37 cellular contexts compared by ENCODE assay signal in the genomic region with DNA sequence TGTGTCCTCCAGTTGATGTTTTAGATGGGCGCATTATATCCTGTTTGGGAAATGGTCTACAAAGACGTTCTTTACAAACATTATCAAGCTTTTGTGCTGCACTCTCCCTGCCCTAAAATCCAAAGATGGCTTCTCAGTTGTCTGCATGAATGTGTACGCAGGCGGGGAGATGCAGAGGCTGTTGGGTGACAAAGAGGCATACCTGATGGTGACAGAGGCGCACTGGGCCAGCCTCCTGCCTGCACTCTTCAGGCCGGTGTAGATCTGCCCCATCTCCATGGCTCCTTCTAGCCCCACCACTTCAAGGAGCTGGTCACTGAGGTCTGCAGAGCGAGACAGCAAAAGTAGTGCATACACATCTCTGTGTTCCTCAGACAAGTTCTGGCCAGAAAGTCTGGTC.
"Had no signal": no experiment of that assay in that cellular context is flagged by ENCODE, and none has a peak within 500 bp of the region (broad histone marks: within the 10 kb centered on the region; RNA-seq: fewer than 3 reads in every experiment).

No MANE protein-coding gene starts in this region.

- H3K4me1 ChIP-seq: ascending aorta, body of pancreas, breast epithelium had no signal

- H3K4me1 Mint-ChIP-seq: activated naive CD4-positive, alpha-beta T cell treated with anti-CD3 and anti-CD28 coated beads, Interleukin-2, amount 10 ng/mL, durations not matched to agents 7 days and 5 days; activated naive CD4-positive, alpha-beta T cell treated with anti-CD3 and anti-CD28 coated beads, Interleukin-2, amount 50 U/mL, for 24 hours; activated naive CD8-positive, alpha-beta T cell treated with anti-CD3 and anti-CD28 coated beads for 36 hours; activated naive CD8-positive, alpha-beta T cell treated with anti-CD3 and anti-CD28 coated beads, Interleukin-2, amount 50 U/mL, for 24 hours; activated T-helper 17 cell treated with anti-CD3 and anti-CD28 coated beads, Interleukin-2, amount 50 U/mL, for 72 hours; brain; central memory CD8-positive, alpha-beta T cell had no signal

- H3K4me3 Mint-ChIP-seq: activated naive CD4-positive, alpha-beta T cell treated with anti-CD3 and anti-CD28 coated beads for 36 hours; activated naive CD4-positive, alpha-beta T cell treated with anti-CD3 and anti-CD28 coated beads, Interleukin-2, amount 10 ng/mL, durations not matched to agents 7 days and 5 days; activated naive CD4-positive, alpha-beta T cell treated with anti-CD3 and anti-CD28 coated beads, Interleukin-2, amount 50 U/mL, for 24 hours; activated naive CD8-positive, alpha-beta T cell; activated naive CD8-positive, alpha-beta T cell treated with anti-CD3 and anti-CD28 coated beads for 36 hours; activated naive CD8-positive, alpha-beta T cell treated with anti-CD3 and anti-CD28 coated beads, Interleukin-2, amount 10 ng/mL, durations not matched to agents 7 days and 5 days; activated naive CD8-positive, alpha-beta T cell treated with anti-CD3 and anti-CD28 coated beads, Interleukin-2, amount 50 U/mL, for 24 hours; activated T-cell treated with anti-CD3 and anti-CD28 coated beads, Interleukin-2, amount 50 U/mL, for 24 hours; activated T-cell treated with anti-CD3 and anti-CD28 coated beads, Interleukin-2, amount 50 U/mL, for 4 hours; activated T-cell treated with anti-CD3 and anti-CD28 coated beads, Interleukin-2, amount 50 U/mL, for 72 hours; activated T-helper 1 cell treated with anti-CD3 and anti-CD28 coated beads, Interleukin-12 subunit alpha, Interleukin-12 subunit beta, Interleukin-2, Interleukin-4 antibody, amounts not matched to agents 30 ng/mL and 10 ng/mL and 1 ng/mL, durations not matched to agents 14 hours and 24 hours and 36 hours; activated T-helper 17 cell treated with anti-CD3 and anti-CD28 coated beads, Interleukin-2, amount 50 U/mL, for 72 hours; brain; central memory CD8-positive, alpha-beta T cell had no signal

- H3K27me3 ChIP-seq: adrenal gland, ascending aorta, body of pancreas, brain microvascular endothelial cell, cardiac muscle cell had no signal

- H3K36me3 ChIP-seq: adrenal gland, brain microvascular endothelial cell, breast epithelium, cardiac muscle cell had no signal

- H3K27ac ChIP-seq: adrenal gland, ascending aorta, body of pancreas, brain microvascular endothelial cell, breast epithelium, cardiac muscle cell had no signal

- DNase-seq: activated effector memory CD4-positive, alpha-beta T cell treated with anti-CD3 and anti-CD28 coated beads, Interleukin-2, amount 50 U/mL, for 16 hours; activated effector memory CD4-positive, alpha-beta T cell treated with Interleukin-2 at 50 U/mL for 16 hours; activated gamma-delta T cell; activated gamma-delta T cell treated with Interleukin-2 at 50 U/mL for 16 hours; activated naive CD4-positive, alpha-beta T cell; activated naive CD4-positive, alpha-beta T cell treated with anti-CD3 and anti-CD28 coated beads for 36 hours; activated naive CD4-positive, alpha-beta T cell treated with anti-CD3 and anti-CD28 coated beads, Interleukin-2, amount 10 ng/mL, durations not matched to agents 7 days and 5 days; activated naive CD4-positive, alpha-beta T cell treated with anti-CD3 and anti-CD28 coated beads, Interleukin-2, amount 50 U/mL, for 16 hours; activated naive CD4-positive, alpha-beta T cell treated with Interleukin-2 at 50 U/mL for 16 hours; activated naive CD8-positive, alpha-beta T cell treated with anti-CD3 and anti-CD28 coated beads for 36 hours; activated naive CD8-positive, alpha-beta T cell treated with anti-CD3 and anti-CD28 coated beads, Interleukin-2, amount 10 ng/mL, durations not matched to agents 7 days and 5 days; activated naive CD8-positive, alpha-beta T cell treated with anti-CD3 and anti-CD28 coated beads, Interleukin-2, amount 50 U/mL, for 24 hours; activated T-cell treated with anti-CD3 and anti-CD28 coated beads, Interleukin-2, amount 50 U/mL, for 1 hour; activated T-cell treated with anti-CD3 and anti-CD28 coated beads, Interleukin-2, amount 50 U/mL, for 24 hours; activated T-cell treated with anti-CD3 and anti-CD28 coated beads, Interleukin-2, amount 50 U/mL, for 4 hours; activated T-cell treated with anti-CD3 and anti-CD28 coated beads, Interleukin-2, amount 50 U/mL, for 48 hours; activated T-cell treated with anti-CD3 and anti-CD28 coated beads, Interleukin-2, amount 50 U/mL, for 72 hours; adrenal gland; amniotic stem cell; amygdala; anterior cingulate cortex; aorta; body of pancreas; brain microvascular endothelial cell; central memory CD4-positive, alpha-beta T cell; cerebellar nuclear complex had no signal

- ATAC-seq: activated naive CD4-positive, alpha-beta T cell treated with anti-CD3 and anti-CD28 coated beads, Interleukin-2, amount 50 U/mL, for 72 hours; activated naive CD8-positive, alpha-beta T cell treated with anti-CD3 and anti-CD28 coated beads, Interleukin-2, amount 50 U/mL, for 24 hours; activated T-cell treated with anti-CD3 and anti-CD28 coated beads, Interleukin-2, amount 50 U/mL, for 4 hours; activated T-cell treated with anti-CD3 and anti-CD28 coated beads, Interleukin-2, amount 50 U/mL, for 72 hours; activated T-helper 17 cell treated with anti-CD3 and anti-CD28 coated beads, Interleukin-2, amount 50 U/mL, for 72 hours; body of pancreas had no signal

- H3K36me3 Mint-ChIP-seq: activated naive CD4-positive, alpha-beta T cell treated with anti-CD3 and anti-CD28 coated beads, Interleukin-2, amount 10 ng/mL, durations not matched to agents 7 days and 5 days; activated naive CD8-positive, alpha-beta T cell; activated naive CD8-positive, alpha-beta T cell treated with anti-CD3 and anti-CD28 coated beads for 36 hours; brain had no signal

- H3K9me3 Mint-ChIP-seq: activated naive CD4-positive, alpha-beta T cell treated with anti-CD3 and anti-CD28 coated beads for 36 hours; activated naive CD4-positive, alpha-beta T cell treated with anti-CD3 and anti-CD28 coated beads, Interleukin-2, amount 10 ng/mL, durations not matched to agents 7 days and 5 days; activated naive CD4-positive, alpha-beta T cell treated with anti-CD3 and anti-CD28 coated beads, Interleukin-2, amount 50 U/mL, for 24 hours; activated naive CD8-positive, alpha-beta T cell treated with anti-CD3 and anti-CD28 coated beads for 36 hours; activated naive CD8-positive, alpha-beta T cell treated with anti-CD3 and anti-CD28 coated beads, Interleukin-2, amount 50 U/mL, for 24 hours; activated T-cell treated with anti-CD3 and anti-CD28 coated beads, Interleukin-2, amount 50 U/mL, for 4 hours; activated T-helper 1 cell treated with anti-CD3 and anti-CD28 coated beads, Interleukin-12 subunit alpha, Interleukin-12 subunit beta, Interleukin-2, Interleukin-4 antibody, amounts not matched to agents 30 ng/mL and 10 ng/mL and 1 ng/mL, durations not matched to agents 14 hours and 24 hours and 36 hours; activated T-helper 2 cell treated with anti-CD3 and anti-CD28 coated beads, Interferon-gamma antibody, Interleukin-2, Interleukin-4, amounts not matched to agents 10 μg/mL and 5 μg/mL and 100 μg/mL, durations not matched to agents 14 hours and 24 hours and 36 hours; brain; central memory CD8-positive, alpha-beta T cell had no signal

- H3K9me3 ChIP-seq: adrenal gland, ascending aorta, body of pancreas, breast epithelium had no signal

- H3K27ac Mint-ChIP-seq: activated naive CD4-positive, alpha-beta T cell treated with anti-CD3 and anti-CD28 coated beads for 36 hours; activated naive CD4-positive, alpha-beta T cell treated with anti-CD3 and anti-CD28 coated beads, Interleukin-2, amount 10 ng/mL, durations not matched to agents 7 days and 5 days; activated naive CD4-positive, alpha-beta T cell treated with anti-CD3 and anti-CD28 coated beads, Interleukin-2, amount 50 U/mL, for 24 hours; activated naive CD4-positive, alpha-beta T cell treated with anti-CD3 and anti-CD28 coated beads, Interleukin-2, amount 50 U/mL, for 72 hours; activated naive CD8-positive, alpha-beta T cell; activated naive CD8-positive, alpha-beta T cell treated with anti-CD3 and anti-CD28 coated beads for 36 hours; activated naive CD8-positive, alpha-beta T cell treated with anti-CD3 and anti-CD28 coated beads, Interleukin-2, amount 10 ng/mL, durations not matched to agents 7 days and 5 days; activated naive CD8-positive, alpha-beta T cell treated with anti-CD3 and anti-CD28 coated beads, Interleukin-2, amount 50 U/mL, for 24 hours; activated T-cell treated with anti-CD3 and anti-CD28 coated beads, Interleukin-2, amount 50 U/mL, for 24 hours; activated T-cell treated with anti-CD3 and anti-CD28 coated beads, Interleukin-2, amount 50 U/mL, for 72 hours; activated T-helper 1 cell treated with anti-CD3 and anti-CD28 coated beads, Interleukin-12 subunit alpha, Interleukin-12 subunit beta, Interleukin-2, Interleukin-4 antibody, amounts not matched to agents 30 ng/mL and 10 ng/mL and 1 ng/mL, durations not matched to agents 14 hours and 24 hours and 36 hours; activated T-helper 17 cell treated with anti-CD3 and anti-CD28 coated beads, Interleukin-2, amount 50 U/mL, for 72 hours; activated T-helper 2 cell treated with anti-CD3 and anti-CD28 coated beads, Interferon-gamma antibody, Interleukin-2, Interleukin-4, amounts not matched to agents 10 μg/mL and 5 μg/mL and 100 μg/mL, durations not matched to agents 14 hours and 24 hours and 36 hours; brain had no signal

- H3K4me3 ChIP-seq: adrenal gland, ascending aorta, body of pancreas, breast epithelium, cardiac muscle cell had no signal
